In the genomic region with DNA sequence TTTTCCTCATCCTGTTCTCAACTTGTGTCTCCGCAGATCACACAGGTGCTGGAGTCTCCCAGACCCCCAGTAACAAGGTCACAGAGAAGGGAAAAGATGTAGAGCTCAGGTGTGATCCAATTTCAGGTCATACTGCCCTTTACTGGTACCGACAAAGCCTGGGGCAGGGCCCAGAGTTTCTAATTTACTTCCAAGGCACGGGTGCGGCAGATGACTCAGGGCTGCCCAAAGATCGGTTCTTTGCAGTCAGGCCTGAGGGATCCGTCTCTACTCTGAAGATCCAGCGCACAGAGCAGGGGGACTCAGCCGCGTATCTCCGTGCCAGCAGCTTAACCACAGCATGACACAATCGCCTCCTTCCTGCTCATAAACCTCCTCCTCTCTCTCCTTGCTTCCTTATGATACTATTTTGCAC, we compare ENCODE assay signal across 9 cellular contexts.
DNase-seq lines count a peak whose midpoint lies in the region; ATAC-seq and TF ChIP-seq lines count a peak whose summit lies in the region.
"Had no signal": no experiment of that assay in that cellular context is flagged by ENCODE, and none has a peak within 500 bp of the region (broad histone marks: within the 10 kb centered on the region; RNA-seq: fewer than 3 reads in every experiment).

No MANE protein-coding gene starts in this region.

- H3K27me3 Mint-ChIP-seq in dendritic cell treated with granulocyte-macrophage colony-stimulating factor and Interleukin-4, amounts not matched to agents 40 ng/mL and 50 ng/mL, for 4 days = no peaks in the 10 kb centered on the region

- H3K4me3 ChIP-seq in heart left ventricle (peak overlapping the region in 1 of 12 donors; percentile 25), left ventricle myocardium inferior (no peak overlapping the region), SJSA1 (no peak overlapping the region), vagina (no peak overlapping the region)
- H3K4me3 ChIP-seq: right lobe of liver had no signal

- H3K36me3 Mint-ChIP-seq in dendritic cell treated with granulocyte-macrophage colony-stimulating factor and Interleukin-4, amounts not matched to agents 40 ng/mL and 50 ng/mL, for 4 days (ENCODE audit: low read depth) = no peaks in the 10 kb centered on the region

- H3K4me1 ChIP-seq in heart left ventricle (peaks cover 0 to 15% (median 2%) of the 10 kb centered on the region in 12 donors), left ventricle myocardium inferior (peaks cover 12% of the 10 kb centered on the region), SJSA1 (replicated peaks) (peaks cover 14% of the 10 kb centered on the region), vagina (no peaks in the 10 kb centered on the region)
- H3K4me1 ChIP-seq: right lobe of liver had no signal

- WGBS in heart left ventricle, 4 donors = 49 to 61% (median 57%) methylated on average over 11 of the region's 11 CpGs

- TF ChIP-seq CTCF in heart left ventricle (IDR thresholded peaks at IDR 0.05) (no peak), left ventricle myocardium inferior (IDR thresholded peaks at IDR 0.05; ENCODE audit: borderline replicate concordance) (no peak), vagina (IDR thresholded peaks at IDR 0.05) (no peak)

- intact Hi-C loops in heart left ventricle (cut with DNase I) = no loop called here
- intact Hi-C loops in left ventricle myocardium inferior (cut with micrococcal nuclease) = no loop called here
- intact Hi-C loops in dendritic cell treated with granulocyte-macrophage colony-stimulating factor and Interleukin-4, amounts not matched to agents 40 ng/mL and 50 ng/mL, for 4 days (cut with micrococcal nuclease) = no loop called here
- intact Hi-C loops in vagina (cut with DNase I) = no loop called here

- H3K27me3 ChIP-seq in heart left ventricle (no peaks in the 10 kb centered on the region), left ventricle myocardium inferior (ENCODE audit: low read depth) (peaks cover 9% of the 10 kb centered on the region), SJSA1 (replicated peaks) (no peaks in the 10 kb centered on the region; the same call in 1 of the 2 replicates), vagina (no peaks in the 10 kb centered on the region)
- H3K27me3 ChIP-seq: right lobe of liver had no signal

- no peaks in the 10 kb centered on the region for H3K9me3 Mint-ChIP-seq in dendritic cell treated with granulocyte-macrophage colony-stimulating factor and Interleukin-4, amounts not matched to agents 40 ng/mL and 50 ng/mL, for 4 days

- H3K36me3 ChIP-seq in heart left ventricle (no peaks in the 10 kb centered on the region), left ventricle myocardium inferior (no peaks in the 10 kb centered on the region), SJSA1 (no peaks in the 10 kb centered on the region), vagina (no peaks in the 10 kb centered on the region)
- H3K36me3 ChIP-seq: right lobe of liver had no signal

- H3K4me1 Mint-ChIP-seq in dendritic cell treated with granulocyte-macrophage colony-stimulating factor and Interleukin-4, amounts not matched to agents 40 ng/mL and 50 ng/mL, for 4 days (ENCODE audit: low read depth) = peaks cover 21% of the 10 kb centered on the region

- H3K4me3 Mint-ChIP-seq in dendritic cell treated with granulocyte-macrophage colony-stimulating factor and Interleukin-4, amounts not matched to agents 40 ng/mL and 50 ng/mL, for 4 days = peak overlapping the region; percentile 60

- no peak for DNase-seq in heart left ventricle
- DNase-seq in left ventricle myocardium inferior = no peak
- peak; percentile 34 to 61 for DNase-seq in SJSA1 (ENCODE audit: low read depth in 1 of 2, low spot score in 2 of 2)
- peak; percentile 15 to 34 for DNase-seq in stimulated activated CD8-positive, alpha-beta memory T cell treated with anti-CD3 and anti-CD28 coated beads, Interleukin-2, amount 100 ng/mL, for 48 hours (ENCODE audit: low read depth in 2 of 2)
- no peak for DNase-seq in vagina (ENCODE audit: extremely low spot score in 2 of 2)
- DNase-seq in NCI-H524 (lab: John Stamatoyannopoulos, UW) = no peak
- DNase-seq: right lobe of liver had no signal

- no peak overlapping the region for H3K27ac ChIP-seq in heart left ventricle
- H3K27ac ChIP-seq in left ventricle myocardium inferior (replicated peaks) = no peak overlapping the region
- peak overlapping the region; percentile 14; the same call in 1 of the 2 replicates for H3K27ac ChIP-seq in SJSA1
- no peak overlapping the region for H3K27ac ChIP-seq in vagina
- H3K27ac ChIP-seq: right lobe of liver had no signal

- TF ChIP-seq POLR2A in heart left ventricle (IDR thresholded peaks at IDR 0.05) = no peak
- no peak for TF ChIP-seq POLR2A in vagina (IDR thresholded peaks at IDR 0.05)

- peak overlapping the region; percentile 78 for H3K27ac Mint-ChIP-seq in dendritic cell treated with granulocyte-macrophage colony-stimulating factor and Interleukin-4, amounts not matched to agents 40 ng/mL and 50 ng/mL, for 4 days

- ATAC-seq in heart left ventricle (peak in 3 of 4 donors; percentile 42 to 65 (median 54)), HG03565 (IDR thresholded peaks at IDR 0.05; ENCODE audit: unreplicated experiment) (no peak)

- H3K9me3 ChIP-seq in heart left ventricle (no peaks in the 10 kb centered on the region), left ventricle myocardium inferior (replicated peaks) (no peaks in the 10 kb centered on the region), SJSA1 (replicated peaks) (no peaks in the 10 kb centered on the region), vagina (no peaks in the 10 kb centered on the region)
- H3K9me3 ChIP-seq: right lobe of liver had no signal

Comparison
In these comparisons a context has a peak if more than half of its experiments do, and no peak if none do; other contexts are left out.
1. DNase-seq: peak in SJSA1 (2 of 2) and stimulated activated CD8-positive, alpha-beta memory T cell treated with anti-CD3 and anti-CD28 coated beads, Interleukin-2, amount 100 ng/mL, for 48 hours (2 of 2); none in heart left ventricle (0 of 5), left ventricle myocardium inferior (single experiment), vagina (0 of 2) and NCI-H524 (0 of 2).